In genomic region chr7:73302846-73303245, GRCh38 we compare ENCODE assay signal across 19 cellular contexts. TPM values are rescaled to one million over a fixed set of nuclear protein-coding genes. Genes with fewer than 3 reads are reported as not detected.
"Had no signal": no experiment of that assay in that cellular context is flagged by ENCODE, and none has a peak within 500 bp of the region (broad histone marks: within the 10 kb centered on the region; RNA-seq: fewer than 3 reads in every experiment).

No MANE protein-coding gene starts in this region.

RNA-seq across cellular contexts. Expression of gene TRIM50, which starts 25.0 kb away (rescaled TPM):
- total RNA-seq: activated CD4-positive, alpha-beta memory T cell treated with anti-CD3 and anti-CD28 coated beads, Interleukin-2, amount 10 ng/mL, durations not matched to agents 7 days and 5 days; activated CD4-positive, alpha-beta T cell treated with anti-CD3 and anti-CD28 coated beads for 36 hours; activated CD4-positive, alpha-beta T cell treated with anti-CD3 and anti-CD28 coated beads, Interleukin-2, amount 10 ng/mL, durations not matched to agents 7 days and 5 days; activated CD8-positive, alpha-beta memory T cell treated with anti-CD3 and anti-CD28 coated beads for 36 hours; activated CD8-positive, alpha-beta T cell treated with anti-CD3 and anti-CD28 coated beads, Interleukin-2, amount 10 ng/mL, durations not matched to agents 7 days and 5 days; activated naive CD4-positive, alpha-beta T cell treated with anti-CD3 and anti-CD28 coated beads for 36 hours; activated naive CD8-positive, alpha-beta T cell treated with anti-CD3 and anti-CD28 coated beads for 36 hours; activated T-cell treated with anti-CD3 and anti-CD28 coated beads, Interleukin-2, amount 50 U/mL, for 4 hours; activated T-cell treated with anti-CD3 and anti-CD28 coated beads, Interleukin-2, amount 50 U/mL, for 72 hours; activated T-helper 1 cell treated with anti-CD3 and anti-CD28 coated beads, Interleukin-12 subunit alpha, Interleukin-12 subunit beta, Interleukin-2, Interleukin-4 antibody, amounts not matched to agents 30 ng/mL and 10 ng/mL and 1 ng/mL, durations not matched to agents 14 hours and 24 hours and 36 hours; activated T-helper 17 cell treated with anti-CD3 and anti-CD28 coated beads, Interleukin-2, amount 50 U/mL, for 72 hours; ascending aorta; bronchial epithelial cell; cardiac muscle cell; T-cell; T-helper 1 cell treated with Interleukin-12 subunit alpha and Interleukin-12 subunit beta and Interleukin-4 antibody, amounts not matched to agents 30 ng/mL and 1 ng/mL, for 36 hours; T-helper 17 cell; T-helper 2 cell treated with Interferon-gamma antibody and Interleukin-4, amounts not matched to agents 100 ng/mL and 5 ng/mL, for 36 hours had no signal
- polyA plus RNA-seq: cardiac muscle cell had no signal

RNA-seq across cellular contexts. Expression of gene FKBP6, which starts 25.1 kb away (rescaled TPM):
- total RNA-seq: activated CD4-positive, alpha-beta memory T cell treated with anti-CD3 and anti-CD28 coated beads, Interleukin-2, amount 10 ng/mL, durations not matched to agents 7 days and 5 days; activated CD4-positive, alpha-beta T cell treated with anti-CD3 and anti-CD28 coated beads for 36 hours; activated CD4-positive, alpha-beta T cell treated with anti-CD3 and anti-CD28 coated beads, Interleukin-2, amount 10 ng/mL, durations not matched to agents 7 days and 5 days; activated CD8-positive, alpha-beta memory T cell treated with anti-CD3 and anti-CD28 coated beads for 36 hours; activated CD8-positive, alpha-beta T cell treated with anti-CD3 and anti-CD28 coated beads, Interleukin-2, amount 10 ng/mL, durations not matched to agents 7 days and 5 days; activated naive CD4-positive, alpha-beta T cell treated with anti-CD3 and anti-CD28 coated beads for 36 hours; activated naive CD4-positive, alpha-beta T cell treated with anti-CD3 and anti-CD28 coated beads, Interleukin-2, amount 50 U/mL, for 72 hours; activated naive CD8-positive, alpha-beta T cell treated with anti-CD3 and anti-CD28 coated beads for 36 hours; activated T-cell treated with anti-CD3 and anti-CD28 coated beads, Interleukin-2, amount 50 U/mL, for 4 hours; activated T-cell treated with anti-CD3 and anti-CD28 coated beads, Interleukin-2, amount 50 U/mL, for 72 hours; activated T-helper 1 cell treated with anti-CD3 and anti-CD28 coated beads, Interleukin-12 subunit alpha, Interleukin-12 subunit beta, Interleukin-2, Interleukin-4 antibody, amounts not matched to agents 30 ng/mL and 10 ng/mL and 1 ng/mL, durations not matched to agents 14 hours and 24 hours and 36 hours; activated T-helper 17 cell treated with anti-CD3 and anti-CD28 coated beads, Interleukin-2, amount 50 U/mL, for 72 hours; ascending aorta; bronchial epithelial cell; cardiac muscle cell; T-cell; T-helper 1 cell treated with Interleukin-12 subunit alpha and Interleukin-12 subunit beta and Interleukin-4 antibody, amounts not matched to agents 30 ng/mL and 1 ng/mL, for 36 hours; T-helper 17 cell; T-helper 2 cell treated with Interferon-gamma antibody and Interleukin-4, amounts not matched to agents 100 ng/mL and 5 ng/mL, for 36 hours had no signal
- polyA plus RNA-seq: cardiac muscle cell had no signal
